In the genomic region with DNA sequence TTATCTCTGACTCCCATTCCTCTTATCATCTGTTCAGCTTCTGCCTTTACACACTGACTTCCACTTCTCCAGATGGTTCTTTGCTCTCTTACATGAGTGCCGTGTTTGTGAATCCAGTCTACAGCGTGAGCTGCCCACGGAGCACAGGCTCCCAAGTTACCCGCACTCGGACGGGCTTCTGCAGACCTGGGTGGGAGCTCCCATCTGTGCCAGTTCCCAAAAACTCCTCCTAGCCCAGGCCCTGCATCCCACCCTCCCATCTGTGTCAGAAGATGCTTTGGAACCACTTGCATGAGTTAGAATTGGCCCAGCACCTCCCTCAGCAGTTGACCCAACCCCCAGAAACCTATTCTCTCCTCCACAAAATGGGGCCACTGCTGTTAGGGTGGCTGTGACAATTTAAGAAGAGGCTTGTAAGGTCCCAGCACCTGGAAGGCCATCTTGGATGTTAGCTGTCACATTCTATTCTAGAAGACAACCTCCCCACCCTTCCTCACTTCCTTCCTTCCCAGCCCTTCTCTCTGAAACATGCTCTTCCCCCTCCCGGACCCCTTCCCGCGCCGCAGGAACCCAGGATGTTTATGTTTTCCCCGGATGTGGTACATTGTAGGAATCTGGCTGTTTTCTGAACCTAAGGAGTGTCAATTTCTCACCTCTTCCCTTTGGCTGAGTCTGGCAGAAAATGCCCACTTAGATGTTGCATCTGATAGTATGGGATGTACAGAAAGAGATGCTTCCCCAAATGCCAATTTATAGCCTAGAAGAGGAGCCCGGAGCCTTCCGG, we compare ENCODE assay signal across 22 cellular contexts.
"Had no signal": no experiment of that assay in that cellular context is flagged by ENCODE, and none has a peak within 500 bp of the region (broad histone marks: within the 10 kb centered on the region; RNA-seq: fewer than 3 reads in every experiment).

No MANE protein-coding gene starts in this region.

- H3K36me3 Mint-ChIP-seq: memory B cell; naive B cell; natural killer cell treated with Interleukin-12 subunit alpha and Interleukin-12 subunit beta and Interleukin-15 and Interleukin-18, amount 100 ng/mL, for 72 hours; neural progenitor cell; stimulated activated memory B cell treated with anti-CD40 and anti-IgM and Interleukin-4, amounts not matched to agents 10 μg/mL and 1 μg/mL and 100 μg/mL, for 72 hours had no signal

- H3K27ac Mint-ChIP-seq: effector memory CD8-positive, alpha-beta T cell; memory B cell; mesothelial cell of epicardium; natural killer cell treated with Interleukin-12 subunit alpha and Interleukin-12 subunit beta and Interleukin-15 and Interleukin-18, amount 100 ng/mL, for 72 hours; neural progenitor cell; stimulated activated memory B cell treated with anti-CD40 and anti-IgM and Interleukin-4, amounts not matched to agents 10 μg/mL and 1 μg/mL and 100 μg/mL, for 72 hours; stimulated activated naive CD8-positive, alpha-beta T cell treated with anti-CD3 and anti-CD28 coated beads, Interleukin-15, Interleukin-2, amounts not matched to agents 100 ng/mL and 50 ng/mL, for 24 hours had no signal

- H3K27me3 ChIP-seq: gastrocnemius medialis, neural progenitor cell, sigmoid colon, suprapubic skin, vagina had no signal

- H3K4me1 Mint-ChIP-seq: memory B cell; naive B cell; stimulated activated memory B cell treated with anti-CD40 and anti-IgM and Interleukin-4, amounts not matched to agents 10 μg/mL and 1 μg/mL and 100 μg/mL, for 72 hours had no signal

- H3K27ac ChIP-seq: gastrocnemius medialis, neural progenitor cell, psoas muscle, sigmoid colon, suprapubic skin, vagina had no signal

- H3K4me3 Mint-ChIP-seq: effector memory CD8-positive, alpha-beta T cell; memory B cell; mesothelial cell of epicardium; naive B cell; natural killer cell treated with Interleukin-12 subunit alpha and Interleukin-12 subunit beta and Interleukin-15 and Interleukin-18, amount 100 ng/mL, for 72 hours; neural progenitor cell; stimulated activated memory B cell treated with anti-CD40 and anti-IgM and Interleukin-4, amounts not matched to agents 10 μg/mL and 1 μg/mL and 100 μg/mL, for 72 hours; stimulated activated naive CD8-positive, alpha-beta T cell treated with anti-CD3 and anti-CD28 coated beads, Interleukin-15, Interleukin-2, amounts not matched to agents 100 ng/mL and 50 ng/mL, for 24 hours had no signal

- H3K9me3 Mint-ChIP-seq: natural killer cell treated with Interleukin-12 subunit alpha and Interleukin-12 subunit beta and Interleukin-15 and Interleukin-18, amount 100 ng/mL, for 72 hours had no signal

- H3K36me3 ChIP-seq: gastrocnemius medialis, neural progenitor cell, sigmoid colon, suprapubic skin, vagina had no signal

- DNase-seq: cortex of kidney; effector memory CD8-positive, alpha-beta T cell; foreskin fibroblast; gastrocnemius medialis; head of caudate nucleus; kidney; mucosa of descending colon; naive B cell; psoas muscle; sigmoid colon; stimulated activated CD4-positive, alpha-beta T cell treated with anti-CD3 and anti-CD28 coated beads, Interleukin-4, amount 100 ng/mL, for 4 hours; trophoblast cell had no signal

- H3K4me3 ChIP-seq: gastrocnemius medialis, lung, mucosa of descending colon, neural progenitor cell, psoas muscle, sigmoid colon, suprapubic skin, vagina had no signal

- H3K9me3 ChIP-seq: gastrocnemius medialis, mucosa of descending colon, psoas muscle, suprapubic skin, vagina had no signal

- FAIRE-seq: endometrium, kidney had no signal

- H3K4me1 ChIP-seq: gastrocnemius medialis, neural progenitor cell, psoas muscle, sigmoid colon, vagina had no signal
